Comparison of ENCODE assay signal across 1 cellular context in genomic region chr17:48626470-48627241, GRCh38.
TF ChIP-seq lines count a peak whose summit lies in the region.

No MANE protein-coding gene starts in this region.

TF ChIP-seq in K562, 482 proteins besides CTCF, POLR2A, EP300 and RAD21 (continued from another document and continues in another):
- TF ChIP-seq ZNF592 (IDR thresholded peaks at IDR 0.05) (no peak), MXI1 (IDR thresholded peaks at IDR 0.05; ENCODE audit: low read depth, low read length) (no peak), USF1 (CRISPR knock-in tag; IDR thresholded peaks at IDR 0.05) (no peak), NFE2L1 (tag; IDR thresholded peaks at IDR 0.05; ENCODE audit: borderline replicate concordance, low read depth) (no peak), CBFA2T3 (IDR thresholded peaks at IDR 0.05) (peak; percentile 72), CAMTA2 (CRISPR knock-in tag; conservative IDR thresholded peaks at IDR 0.05) (no peak), OTX1 (CRISPR knock-in tag; IDR thresholded peaks at IDR 0.05) (no peak), SRSF7 (optimal IDR thresholded peaks at IDR 0.05; ENCODE audit: low read depth, low read length) (no peak), CREB3L1 (IDR thresholded peaks at IDR 0.05; ENCODE audit: borderline replicate concordance, low read depth) (peak; percentile 95), POLR3A (IDR thresholded peaks at IDR 0.05; ENCODE audit: borderline replicate concordance, extremely low read depth, insufficient read depth, insufficient read length) (no peak), ETV5 (CRISPR knock-in tag; IDR thresholded peaks at IDR 0.05; ENCODE audit: low read depth) (peak; percentile 89), PHF21A (IDR thresholded peaks at IDR 0.05; ENCODE audit: borderline replicate concordance, low read depth) (no peak), PATZ1 (CRISPR knock-in tag; IDR thresholded peaks at IDR 0.05; ENCODE audit: borderline replicate concordance) (no peak; the same call in 1 of the 2 replicates), RBM34 (IDR thresholded peaks at IDR 0.05; ENCODE audit: borderline replicate concordance, insufficient read depth, low read length) (no peak), FOXP4 (CRISPR knock-in tag; IDR thresholded peaks at IDR 0.05; ENCODE audit: borderline replicate concordance) (0 out of 2 replicates have a peak, but pooled peaks have one; percentile 3), UBTF (IDR thresholded peaks at IDR 0.05; ENCODE audit: borderline replicate concordance in 1 of 2, low read depth in 2 of 2, low read length in 2 of 2) (peak; percentile 88 to 92; a peak in 2 of 4 replicates), CBX1 (IDR thresholded peaks at IDR 0.05; ENCODE audit: low read depth) (no peak), RBM14 (IDR thresholded peaks at IDR 0.05; ENCODE audit: borderline replicate concordance, insufficient read depth, low read depth, low read length) (no peak), TRIM25 (IDR thresholded peaks at IDR 0.05; ENCODE audit: borderline replicate concordance) (no peak), MCM3 (IDR thresholded peaks at IDR 0.05) (no peak), SRF (CRISPR knock-in tag; IDR thresholded peaks at IDR 0.05) (peak in 1 of 2 experiments; percentile 86; a peak in 2 of 4 replicates), KLF1 (tag; IDR thresholded peaks at IDR 0.05) (no peak), HNRNPK (IDR thresholded peaks at IDR 0.05; ENCODE audit: low read depth, low read length, poor library complexity, severe bottlenecking) (no peak), THRB (CRISPR knock-in tag; conservative IDR thresholded peaks at IDR 0.05) (0 out of 2 replicates have a peak, but pooled peaks have one; percentile 13), ZC3H4 (CRISPR knock-in tag; IDR thresholded peaks at IDR 0.05; ENCODE audit: borderline replicate concordance) (no peak), EWSR1 (IDR thresholded peaks at IDR 0.05; ENCODE audit: borderline replicate concordance, low read depth, partially characterized antibody) (no peak), MEIS2 (IDR thresholded peaks at IDR 0.05; ENCODE audit: partially characterized antibody) (peak; percentile 100), PYGO2 (tag; IDR thresholded peaks at IDR 0.05) (no peak), ILF3 (IDR thresholded peaks at IDR 0.05; ENCODE audit: borderline replicate concordance) (no peak), RREB1 (CRISPR knock-in tag; IDR thresholded peaks at IDR 0.05) (peak; percentile 53; the same call in 1 of the 2 replicates), SLC30A9 (CRISPR knock-in tag; IDR thresholded peaks at IDR 0.05) (no peak), ADNP (tag; IDR thresholded peaks at IDR 0.05) (no peak), NUFIP1 (IDR thresholded peaks at IDR 0.05; ENCODE audit: partially characterized antibody) (no peak), SMARCA5 (IDR thresholded peaks at IDR 0.05) (0 out of 2 replicates have a peak, but pooled peaks have one; percentile 47), KDM5B (IDR thresholded peaks at IDR 0.05; ENCODE audit: insufficient replicate concordance, low read depth, low read length) (no peak)
